Comparison of ENCODE assay signal across 28 cellular contexts in genomic region chr7:115799430-115799829, GRCh38.
"Had no signal": no experiment of that assay in that cellular context is flagged by ENCODE, and none has a peak within 500 bp of the region (broad histone marks: within the 10 kb centered on the region; RNA-seq: fewer than 3 reads in every experiment).

No MANE protein-coding gene starts in this region.

- H3K27ac ChIP-seq: coronary artery, dorsolateral prefrontal cortex, epithelial cell of prostate, esophagus muscularis mucosa, esophagus squamous epithelium, foreskin keratinocyte, gastrocnemius medialis, gastroesophageal sphincter, heart left ventricle, heart right ventricle, hepatocyte had no signal

- H3K79me2 ChIP-seq: hepatocyte had no signal

- H3K9me3 Mint-ChIP-seq: dendritic cell treated with granulocyte-macrophage colony-stimulating factor and Interleukin-4, amounts not matched to agents 40 ng/mL and 50 ng/mL, for 4 days; endodermal cell had no signal

- H3K4me3 Mint-ChIP-seq: dendritic cell treated with granulocyte-macrophage colony-stimulating factor and Interleukin-4, amounts not matched to agents 40 ng/mL and 50 ng/mL, for 4 days; effector memory CD8-positive, alpha-beta T cell; endodermal cell had no signal

- H3K27me3 ChIP-seq: esophagus muscularis mucosa, esophagus squamous epithelium, gastrocnemius medialis, gastroesophageal sphincter, hepatocyte had no signal

- FAIRE-seq: endometrium, frontal cortex had no signal

- H3K36me3 ChIP-seq: esophagus muscularis mucosa, esophagus squamous epithelium, gastrocnemius medialis, gastroesophageal sphincter, heart left ventricle, heart right ventricle had no signal

- ATAC-seq: effector memory CD8-positive, alpha-beta T cell; esophagus mucosa; foreskin keratinocyte; gastrocnemius medialis; gastroesophageal sphincter; heart left ventricle; heart right ventricle had no signal

- DNase-seq: cortex of kidney; dermis blood vessel endothelial cell; dorsolateral prefrontal cortex; effector CD4-positive, alpha-beta T cell; effector CD8-positive, alpha-beta T cell; effector memory CD4-positive, alpha-beta T cell; effector memory CD8-positive, alpha-beta T cell; endodermal cell; erythroblast; esophagus squamous epithelium; foreskin fibroblast; foreskin keratinocyte; foreskin melanocyte; gastrocnemius medialis; glutamatergic neuron; head of caudate nucleus; heart left ventricle; heart right ventricle; hippocampal formation had no signal

- H3K4me2 ChIP-seq: hepatocyte had no signal

- H3K4me3 ChIP-seq: coronary artery, dorsolateral prefrontal cortex, esophagus muscularis mucosa, esophagus squamous epithelium, gastrocnemius medialis, gastroesophageal sphincter, heart left ventricle, heart right ventricle, hepatocyte had no signal

- H3K27me3 Mint-ChIP-seq: dendritic cell treated with granulocyte-macrophage colony-stimulating factor and Interleukin-4, amounts not matched to agents 40 ng/mL and 50 ng/mL, for 4 days; effector memory CD8-positive, alpha-beta T cell had no signal

- H3K27ac Mint-ChIP-seq: dendritic cell treated with granulocyte-macrophage colony-stimulating factor and Interleukin-4, amounts not matched to agents 40 ng/mL and 50 ng/mL, for 4 days; effector memory CD8-positive, alpha-beta T cell; endodermal cell had no signal

- H3K4me1 ChIP-seq: esophagus muscularis mucosa, esophagus squamous epithelium, foreskin keratinocyte, gastrocnemius medialis, gastroesophageal sphincter, heart left ventricle, heart right ventricle had no signal

- H2AFZ ChIP-seq: hepatocyte had no signal

- H3K9me3 ChIP-seq: esophagus muscularis mucosa, esophagus squamous epithelium, gastrocnemius medialis, gastroesophageal sphincter, heart left ventricle, heart right ventricle had no signal
